In the genomic region with DNA sequence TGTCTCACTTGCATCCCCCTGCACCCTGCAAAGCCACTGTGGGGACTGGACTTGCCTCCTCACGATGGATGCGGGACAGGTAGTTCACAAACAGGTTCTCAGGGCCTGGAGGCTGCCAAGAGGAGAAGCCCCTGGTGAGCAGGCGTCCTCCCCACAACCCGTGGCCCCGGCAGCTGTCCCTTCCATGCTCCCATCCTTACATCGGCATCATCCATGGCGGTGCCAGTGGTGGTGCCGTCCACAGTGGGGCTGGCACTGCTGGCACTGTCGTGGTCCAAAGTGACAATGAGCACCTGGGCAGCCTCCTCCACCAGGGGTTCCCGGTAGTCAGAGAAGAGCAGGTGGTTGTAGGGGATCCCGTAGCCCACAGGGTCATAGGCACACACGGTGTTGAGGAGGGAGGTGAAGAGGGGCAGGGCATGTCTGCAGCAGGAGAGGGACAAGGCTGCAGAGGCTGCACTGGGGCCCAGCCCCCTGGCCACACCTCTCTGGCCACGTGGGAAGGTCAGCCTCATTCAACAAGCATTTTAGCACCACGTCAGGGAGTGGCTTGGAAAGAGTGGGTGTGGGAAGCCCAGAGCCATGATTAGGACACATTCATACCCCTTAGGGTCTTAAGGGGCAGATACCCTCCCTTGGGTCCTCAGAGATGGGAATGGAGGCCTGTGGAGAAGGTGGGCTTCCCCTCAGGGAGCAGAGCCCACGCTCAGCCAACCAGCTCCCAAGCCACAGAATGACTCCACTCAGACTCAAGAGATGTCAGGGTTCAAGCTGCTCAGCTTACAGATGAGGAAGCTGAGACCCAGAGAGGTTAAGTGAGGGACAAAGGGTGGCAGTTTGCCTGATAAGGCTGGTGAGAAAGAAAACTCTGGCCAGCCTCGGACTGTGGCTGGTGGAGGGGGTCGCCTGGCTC, we compare ENCODE assay signal across 16 cellular contexts. TPM values are rescaled to one million over a fixed set of nuclear protein-coding genes. Genes with fewer than 3 reads are reported as not detected.
DNase-seq lines count a peak whose midpoint lies in the region; ATAC-seq, FAIRE-seq and TF ChIP-seq lines count a peak whose summit lies in the region.
"Had no signal": no experiment of that assay in that cellular context is flagged by ENCODE, and none has a peak within 500 bp of the region (broad histone marks: within the 10 kb centered on the region; RNA-seq: fewer than 3 reads in every experiment).

No MANE protein-coding gene starts in this region.

- H2BK15ac ChIP-seq in neuronal stem cell (ENCODE audit: low read length) = no peak overlapping the region

- H3K79me2 ChIP-seq in Karpas-422 (ENCODE audit: low read length) (no peaks in the 10 kb centered on the region), K562 (ENCODE audit: control insufficient read depth, insufficient read depth, low read length) (no peaks in the 10 kb centered on the region)

- peaks cover 4% of the 10 kb centered on the region for H3K27me3 Mint-ChIP-seq in stimulated activated memory B cell treated with anti-CD40 and anti-IgM and Interleukin-4, amounts not matched to agents 10 μg/mL and 1 μg/mL and 100 μg/mL, for 72 hours
- H3K27me3 Mint-ChIP-seq: activated CD8-positive, alpha-beta memory T cell treated with anti-CD3 and anti-CD28 coated beads, Interleukin-2, amount 10 ng/mL, durations not matched to agents 7 days and 5 days had no signal

- in situ Hi-C loops in K562 (cut with MboI) = loop anchor here (5.0 kb wide), 4 partner anchors 38 to 218 kb away; a partner anchor contains a TSS

- H2BK5ac ChIP-seq in neuronal stem cell (ENCODE audit: low read length) = no peak overlapping the region

- no peak overlapping the region for H3K4ac ChIP-seq in neuronal stem cell (ENCODE audit: low read length)

- H3K36me3 ChIP-seq in Karpas-422 (ENCODE audit: insufficient read depth, low read length) (no peaks in the 10 kb centered on the region), K562 (ENCODE audit: control insufficient read depth, insufficient read depth, low read length) (no peaks in the 10 kb centered on the region), neuronal stem cell (replicated peaks in 1 of 2; ENCODE audit: control insufficient read depth in 2 of 2, insufficient read depth in 2 of 2, low read length in 2 of 2) (no peaks in the 10 kb centered on the region)
- H3K36me3 ChIP-seq: Peyer's patch, thoracic aorta had no signal

- peaks cover 14% of the 10 kb centered on the region for H3K4me1 Mint-ChIP-seq in stimulated activated memory B cell treated with anti-CD40 and anti-IgM and Interleukin-4, amounts not matched to agents 10 μg/mL and 1 μg/mL and 100 μg/mL, for 72 hours

- no peak overlapping the region for H3K4me3 ChIP-seq in Karpas-422 (ENCODE audit: low read length)
- no peak overlapping the region for H3K4me3 ChIP-seq in K562
- H3K4me3 ChIP-seq in neuronal stem cell (ENCODE audit: low read length in 2 of 2) = peak overlapping the region in 1 of 2 donors; percentile 24
- H3K4me3 ChIP-seq: Peyer's patch, thoracic aorta had no signal

- TF ChIP-seq EP300 in K562 (IDR thresholded peaks at IDR 0.05; ENCODE audit: low read length) = no peak

- peak overlapping the region; percentile 27; the same call in 1 of the 2 replicates for H2AFZ ChIP-seq in Karpas-422 (ENCODE audit: low read length)
- H2AFZ ChIP-seq in K562 (ENCODE audit: low read depth, low read length) = peak overlapping the region; percentile 93
- no peak overlapping the region for H2AFZ ChIP-seq in neuronal stem cell (ENCODE audit: low read length)

- ATAC-seq in K562 (peak; percentile 55), HG03571 (IDR thresholded peaks at IDR 0.05; ENCODE audit: unreplicated experiment) (no peak)
- no peak for ATAC-seq in stimulated activated memory B cell treated with anti-CD40 and anti-IgM and Interleukin-4, amounts not matched to agents 10 μg/mL and 1 μg/mL and 100 μg/mL, for 72 hours
- ATAC-seq: right cardiac atrium had no signal

- CTCF ChIA-PET in K562 (lab: Yijun Ruan, JAX; ENCODE audit: low intra/inter-chr PET ratio) = interaction anchor here (0.5 to 6.3 kb wide), 8 partner anchors 36 to 710 kb away, joined by 3 to 86 read pairs (median 12); a partner anchor contains a TSS

- H3K9me3 ChIP-seq in Karpas-422 (ENCODE audit: low read length) (no peaks in the 10 kb centered on the region), K562 (replicated peaks; ENCODE audit: control insufficient read depth, insufficient read depth, low read depth, low read length) (peaks cover 4% of the 10 kb centered on the region; the same call in 1 of the 2 replicates), neuronal stem cell (replicated peaks in 1 of 2; ENCODE audit: control insufficient read depth in 2 of 2, insufficient read depth in 1 of 2, low read depth in 1 of 2, low read length in 2 of 2) (peaks cover 0 to 1% of the 10 kb centered on the region in 2 donors)
- H3K9me3 ChIP-seq: Peyer's patch, thoracic aorta had no signal

- H3K4me3 Mint-ChIP-seq in stimulated activated memory B cell treated with anti-CD40 and anti-IgM and Interleukin-4, amounts not matched to agents 10 μg/mL and 1 μg/mL and 100 μg/mL, for 72 hours = no peak overlapping the region
- H3K4me3 Mint-ChIP-seq: activated CD8-positive, alpha-beta memory T cell treated with anti-CD3 and anti-CD28 coated beads, Interleukin-2, amount 10 ng/mL, durations not matched to agents 7 days and 5 days; dendritic cell treated with granulocyte-macrophage colony-stimulating factor and Interleukin-4, amounts not matched to agents 40 ng/mL and 50 ng/mL, for 4 days; immature natural killer cell; naive thymus-derived CD4-positive, alpha-beta T cell had no signal

- H3K4me2 ChIP-seq in Karpas-422 (ENCODE audit: low read depth, low read length, poor library complexity, severe bottlenecking) (no peak overlapping the region), K562 (ENCODE audit: insufficient read depth, low read length) (peak overlapping the region; percentile 54), neuronal stem cell (ENCODE audit: insufficient read depth, low read length, poor library complexity, severe bottlenecking) (no peak overlapping the region)

- H3K27ac Mint-ChIP-seq in stimulated activated memory B cell treated with anti-CD40 and anti-IgM and Interleukin-4, amounts not matched to agents 10 μg/mL and 1 μg/mL and 100 μg/mL, for 72 hours = no peak overlapping the region
- H3K27ac Mint-ChIP-seq: activated CD8-positive, alpha-beta memory T cell treated with anti-CD3 and anti-CD28 coated beads, Interleukin-2, amount 10 ng/mL, durations not matched to agents 7 days and 5 days; activated naive CD4-positive, alpha-beta T cell treated with anti-CD3 and anti-CD28 coated beads, Interleukin-2, amount 50 U/mL, for 72 hours; dendritic cell treated with granulocyte-macrophage colony-stimulating factor and Interleukin-4, amounts not matched to agents 40 ng/mL and 50 ng/mL, for 4 days had no signal

- POLR2A ChIA-PET in K562 (lab: Yijun Ruan, JAX) = interaction anchor here (0.6 to 2.5 kb wide), 18 partner anchors 8 to 280 kb away, joined by 3 to 16 read pairs (median 4); a partner anchor contains a TSS

- no peaks in the 10 kb centered on the region for H3K9me1 ChIP-seq in K562 (ENCODE audit: control insufficient read depth, insufficient read depth, low read length)

- H2BK12ac ChIP-seq in neuronal stem cell (ENCODE audit: low read length) = peak overlapping the region; percentile 31

- TF ChIP-seq RAD21 in K562 (CRISPR knock-in tag; conservative IDR thresholded peaks at IDR 0.05 in 1 of 2, IDR thresholded peaks at IDR 0.05 in 1 of 2) = no peak

- no peaks in the 10 kb centered on the region for H4K20me1 ChIP-seq in Karpas-422 (ENCODE audit: insufficient read depth, low read depth, low read length)
- H4K20me1 ChIP-seq in K562 (replicated peaks; ENCODE audit: control insufficient read depth, insufficient read depth, low read length) = no peaks in the 10 kb centered on the region

- TF ChIP-seq CTCF in K562 (IDR thresholded peaks at IDR 0.05 in 2 of 3, conservative IDR thresholded peaks at IDR 0.05 in 1 of 3; ENCODE audit: insufficient read depth in 2 of 3, low read depth in 1 of 3, low read length in 3 of 3) = no peak

- DNase-seq in DMS53 (lab: John Stamatoyannopoulos, UW) = peak; percentile 27
- DNase-seq in DMS53 treated with DMSO at 0.1 percent for 48 hours (lab: John Stamatoyannopoulos, UW; ENCODE audit: unreplicated experiment) = no peak
- DNase-seq in Karpas-422 = no peak
- DNase-seq in K562 (ENCODE audit: extremely low read depth in 1 of 4, low spot score in 3 of 4) = peak; percentile 62 to 69 (median 65)
- no peak for DNase-seq in neuronal stem cell (ENCODE audit: low spot score)
- DNase-seq in GDM1 (lab: John Stamatoyannopoulos, UW) = no peak

- intact Hi-C loops in K562 (cut with micrococcal nuclease) = loop anchor here (1.0 to 5.0 kb wide), 5 partner anchors 93 to 453 kb away; no protein-coding TSS in a partner anchor

- TF ChIP-seq POLR2A in K562 (conservative IDR thresholded peaks at IDR 0.05) = no peak

- 21% methylated on average over 13 of the region's 17 CpGs for WGBS in K562 (ENCODE audit: insufficient coverage, low coverage, missing lambda C conversion rate)
- no CpG with 5 or more reads among the region's 17 CpGs for WGBS in neuronal stem cell (ENCODE audit: extremely low coverage in 2 of 2, insufficient read length in 2 of 2, insufficient replicate concordance in 1 of 2), 2 donors

- no peaks in the 10 kb centered on the region for H3K27me3 ChIP-seq in Karpas-422 (ENCODE audit: low read length)
- H3K27me3 ChIP-seq in K562 (ENCODE audit: control insufficient read depth in 2 of 2, insufficient read depth in 2 of 2, low read length in 2 of 2) = no peaks in the 10 kb centered on the region; a peak in 1 of 5 replicates
- peaks cover 0 to 51% (median 11%) of the 10 kb centered on the region in 3 experiments for H3K27me3 ChIP-seq in neuronal stem cell (ENCODE audit: control insufficient read depth in 3 of 3, insufficient read depth in 3 of 3, low read depth in 1 of 3, low read length in 3 of 3)
- H3K27me3 ChIP-seq: Peyer's patch had no signal

- peaks cover 7% of the 10 kb centered on the region for H3K4me1 ChIP-seq in Karpas-422 (ENCODE audit: low read length)
- H3K4me1 ChIP-seq in K562 (replicated peaks in 1 of 2; ENCODE audit: control insufficient read depth in 2 of 2, insufficient read depth in 2 of 2, low read length in 2 of 2) = peaks cover 10 to 47% of the 10 kb centered on the region in 2 experiments; a peak in 4 of 5 replicates
- H3K4me1 ChIP-seq in neuronal stem cell (ENCODE audit: control insufficient read depth in 2 of 2, insufficient read depth in 1 of 2, low read depth in 1 of 2, low read length in 2 of 2) = no peaks in the 10 kb centered on the region

- peak overlapping the region; percentile 14 for H2AK5ac ChIP-seq in neuronal stem cell (ENCODE audit: low read depth, low read length)

- no peak overlapping the region for H3K9ac ChIP-seq in Karpas-422 (ENCODE audit: low read length)
- H3K9ac ChIP-seq in K562 (ENCODE audit: insufficient read depth in 1 of 2, low read depth in 2 of 2, low read length in 2 of 2) = peak overlapping the region in 1 of 2 experiments; percentile 57; a peak in 2 of 4 replicates
- peak overlapping the region; percentile 63 for H3K9ac ChIP-seq in neuronal stem cell (ENCODE audit: low read depth, low read length, poor library complexity)

- H3K9me3 Mint-ChIP-seq in stimulated activated memory B cell treated with anti-CD40 and anti-IgM and Interleukin-4, amounts not matched to agents 10 μg/mL and 1 μg/mL and 100 μg/mL, for 72 hours = no peaks in the 10 kb centered on the region
- H3K9me3 Mint-ChIP-seq: activated naive CD4-positive, alpha-beta T cell treated with anti-CD3 and anti-CD28 coated beads, Interleukin-2, amount 50 U/mL, for 72 hours; immature natural killer cell; naive thymus-derived CD4-positive, alpha-beta T cell had no signal

- H4K8ac ChIP-seq in neuronal stem cell (ENCODE audit: low read depth, low read length) = peak overlapping the region; percentile 98

- no peaks in the 10 kb centered on the region for H3K79me1 ChIP-seq in neuronal stem cell (ENCODE audit: low read depth, low read length)

- H3K9me2 ChIP-seq in Karpas-422 (replicated peaks; ENCODE audit: insufficient read depth, low read length) = no peaks in the 10 kb centered on the region

- BruUV-seq in K562 (replicated peaks; lab: Mats Ljungman, UMichigan) = no TSS peak

- H3K23ac ChIP-seq in neuronal stem cell (ENCODE audit: low read depth, low read length, poor library complexity) = peak overlapping the region; percentile 68

- H2BK120ac ChIP-seq in neuronal stem cell (ENCODE audit: low read depth, low read length) = peak overlapping the region; percentile 63

- H3K18ac ChIP-seq in neuronal stem cell (ENCODE audit: low read length) = no peak overlapping the region

- no peak overlapping the region for H3K14ac ChIP-seq in neuronal stem cell (ENCODE audit: low read length)

- no peak for FAIRE-seq in K562 (lab: Jason Lieb, UNC)

- H3K36me3 Mint-ChIP-seq in stimulated activated memory B cell treated with anti-CD40 and anti-IgM and Interleukin-4, amounts not matched to agents 10 μg/mL and 1 μg/mL and 100 μg/mL, for 72 hours = no peaks in the 10 kb centered on the region
- H3K36me3 Mint-ChIP-seq: activated CD8-positive, alpha-beta memory T cell treated with anti-CD3 and anti-CD28 coated beads, Interleukin-2, amount 10 ng/mL, durations not matched to agents 7 days and 5 days; activated naive CD4-positive, alpha-beta T cell treated with anti-CD3 and anti-CD28 coated beads, Interleukin-2, amount 50 U/mL, for 72 hours; immature natural killer cell; naive thymus-derived CD4-positive, alpha-beta T cell had no signal

- H3K27ac ChIP-seq in Karpas-422 (ENCODE audit: low read length) (no peak overlapping the region), K562 (ENCODE audit: extremely low read depth, low read depth, low read length) (no peak overlapping the region; the same call in 2 of the 3 replicates), neuronal stem cell (replicated peaks; ENCODE audit: low read length) (no peak overlapping the region)
- H3K27ac ChIP-seq: Peyer's patch, thoracic aorta had no signal

- H4K91ac ChIP-seq in neuronal stem cell (ENCODE audit: low read depth, low read length, poor library complexity) = no peak overlapping the region

RNA-seq across cellular contexts. Expression of a gene that starts 12.5 kb away (rescaled TPM):
- 0.65 TPM in 1 of 2 replicates, not detected in the other for total RNA-seq in Karpas-422 (2014; rRNA removed; shearing (Covaris generic); ENCODE audit: low replicate concordance)
- total RNA-seq in K562 (2011; cell fraction: chromatin; rRNA removed; ENCODE audit: low replicate concordance) = 1.1 and 7.8 TPM in 2 replicates
- 2.2 and 4.0 TPM in 2 replicates for total RNA-seq in K562 (2011; cell fraction: nucleolus; rRNA removed)
- total RNA-seq in K562 (2011; cell fraction: nucleoplasm; rRNA removed) = 2.1 and 2.5 TPM in 2 replicates
- total RNA-seq in K562 (2014; rRNA removed) (0.04 and 0.14 TPM in 2 replicates), K562 (2014; rRNA removed; fragmentation: Illumina TruSeq; extraction: Trizol) (0.19 TPM in 1 of 2 replicates, not detected in the other), K562 (2015; rRNA removed; fragmentation: Illumina TruSeq; extraction: Trizol) (0.15 and 0.54 TPM in 2 replicates), K562 (2021) (0.91 and 1.2 TPM in 2 replicates)
- polyA plus RNA-seq in K562 (2011; rRNA removed) (0.53 and 1.4 TPM in 2 replicates), K562 (2014; fragmentation: Illumina TruSeq; extraction: Trizol) (0.53 and 0.71 TPM in 2 replicates), K562 (2014; fragmentation: Nextera tagmentation; extraction: Ambion mirVana) (under 1 TPM in 1 of 2 experiments, not detected in 1; 0.15 TPM), K562 (2014; rRNA removed) (1.1 and 2.1 TPM in 2 replicates)
- 0.32 and 1.4 TPM in 2 replicates for polyA plus RNA-seq in K562 (2011; cell fraction: cytosol; rRNA removed)
- 7.9 and 8.7 TPM in 2 replicates for polyA plus RNA-seq in K562 (2011; cell fraction: nucleus; rRNA removed)
- 1.3 and 3.5 TPM in 2 replicates for polyA plus RNA-seq in K562 (2012)
- polyA minus RNA-seq in K562 (2011; rRNA and poly(A)+ RNA removed) = 0.75 and 1.2 TPM in 2 replicates
- polyA minus RNA-seq in K562 (2011; cell fraction: cytosol; rRNA and poly(A)+ RNA removed) = 1.4 TPM in 1 of 2 replicates, not detected in the other
- polyA minus RNA-seq in K562 (2011; cell fraction: nucleus; rRNA and poly(A)+ RNA removed) = 1.6 and 1.7 TPM in 2 replicates
- 8.1 TPM for polyA plus RNA-seq in neuronal stem cell (2013, experiment 1 of 2)
- 7.5 TPM for polyA plus RNA-seq in neuronal stem cell (2013, experiment 2 of 2)
- total RNA-seq: activated CD8-positive, alpha-beta memory T cell treated with anti-CD3 and anti-CD28 coated beads, Interleukin-2, amount 10 ng/mL, durations not matched to agents 7 days and 5 days had no signal

RNA-seq across cellular contexts. Expression of a gene that starts 24.4 kb away (rescaled TPM):
- total RNA-seq in Karpas-422 (2014; rRNA removed; shearing (Covaris generic); ENCODE audit: low replicate concordance) = not detected in 2 replicates
- not detected in 2 replicates for total RNA-seq in K562 (2011; cell fraction: chromatin; rRNA removed; ENCODE audit: low replicate concordance)
- total RNA-seq in K562 (2011; cell fraction: nucleolus; rRNA removed) = not detected in 2 replicates
- not detected in 2 replicates for total RNA-seq in K562 (2011; cell fraction: nucleoplasm; rRNA removed)
- total RNA-seq in K562 (2014; rRNA removed) (not detected in 2 replicates), K562 (2014; rRNA removed; fragmentation: Illumina TruSeq; extraction: Trizol) (not detected in 2 replicates), K562 (2015; rRNA removed; fragmentation: Illumina TruSeq; extraction: Trizol) (not detected in 2 replicates), K562 (2021) (not detected in 2 replicates)
- polyA plus RNA-seq in K562 (2011; rRNA removed) (not detected in 2 replicates), K562 (2014; fragmentation: Illumina TruSeq; extraction: Trizol) (not detected in 2 replicates), K562 (2014; fragmentation: Nextera tagmentation; extraction: Ambion mirVana) (not detected), K562 (2014; rRNA removed) (not detected in 2 replicates)
- not detected in 2 replicates for polyA plus RNA-seq in K562 (2011; cell fraction: cytosol; rRNA removed)
- not detected in 2 replicates for polyA plus RNA-seq in K562 (2011; cell fraction: nucleus; rRNA removed)
- polyA plus RNA-seq in K562 (2012) = not detected in 2 replicates
- polyA minus RNA-seq in K562 (2011; rRNA and poly(A)+ RNA removed) = not detected in 2 replicates
- not detected in 2 replicates for polyA minus RNA-seq in K562 (2011; cell fraction: cytosol; rRNA and poly(A)+ RNA removed)
- not detected in 2 replicates for polyA minus RNA-seq in K562 (2011; cell fraction: nucleus; rRNA and poly(A)+ RNA removed)
- not detected for polyA plus RNA-seq in neuronal stem cell (2013, experiment 1 of 2)
- not detected for polyA plus RNA-seq in neuronal stem cell (2013, experiment 2 of 2)
- total RNA-seq: activated CD8-positive, alpha-beta memory T cell treated with anti-CD3 and anti-CD28 coated beads, Interleukin-2, amount 10 ng/mL, durations not matched to agents 7 days and 5 days; activated naive CD4-positive, alpha-beta T cell treated with anti-CD3 and anti-CD28 coated beads, Interleukin-2, amount 50 U/mL, for 72 hours; naive thymus-derived CD4-positive, alpha-beta T cell; right cardiac atrium; thoracic aorta had no signal
- polyA plus RNA-seq: immature natural killer cell; naive thymus-derived CD4-positive, alpha-beta T cell; right cardiac atrium had no signal

RNA-seq across cellular contexts. Expression of a gene that starts 27.4 kb away (rescaled TPM):
- total RNA-seq in Karpas-422 (2014; rRNA removed; shearing (Covaris generic); ENCODE audit: low replicate concordance) = not detected in 2 replicates
- total RNA-seq in K562 (2011; cell fraction: chromatin; rRNA removed; ENCODE audit: low replicate concordance) = 1.3 and 5.0 TPM in 2 replicates
- 3.9 and 4.0 TPM in 2 replicates for total RNA-seq in K562 (2011; cell fraction: nucleolus; rRNA removed)
- total RNA-seq in K562 (2011; cell fraction: nucleoplasm; rRNA removed) = 2.5 and 3.4 TPM in 2 replicates
- total RNA-seq in K562 (2014; rRNA removed) (8.8 and 9.8 TPM in 2 replicates), K562 (2014; rRNA removed; fragmentation: Illumina TruSeq; extraction: Trizol) (2.0 and 2.7 TPM in 2 replicates), K562 (2015; rRNA removed; fragmentation: Illumina TruSeq; extraction: Trizol) (4.0 and 4.3 TPM in 2 replicates), K562 (2021) (15.5 and 16.0 TPM in 2 replicates)
- polyA plus RNA-seq in K562 (2011; rRNA removed) (3.1 and 5.5 TPM in 2 replicates), K562 (2014; fragmentation: Illumina TruSeq; extraction: Trizol) (7.3 and 8.9 TPM in 2 replicates), K562 (2014; fragmentation: Nextera tagmentation; extraction: Ambion mirVana) (1 to 10 TPM; 5.3 to 8.2 TPM), K562 (2014; rRNA removed) (8.0 and 9.8 TPM in 2 replicates)
- polyA plus RNA-seq in K562 (2011; cell fraction: cytosol; rRNA removed) = 6.0 and 8.6 TPM in 2 replicates
- 6.9 and 7.8 TPM in 2 replicates for polyA plus RNA-seq in K562 (2011; cell fraction: nucleus; rRNA removed)
- polyA plus RNA-seq in K562 (2012) = 6.1 and 7.1 TPM in 2 replicates
- 1.8 and 2.2 TPM in 2 replicates for polyA minus RNA-seq in K562 (2011; rRNA and poly(A)+ RNA removed)
- 4.5 and 6.5 TPM in 2 replicates for polyA minus RNA-seq in K562 (2011; cell fraction: cytosol; rRNA and poly(A)+ RNA removed)
- polyA minus RNA-seq in K562 (2011; cell fraction: nucleus; rRNA and poly(A)+ RNA removed) = 1.5 and 1.7 TPM in 2 replicates
- polyA plus RNA-seq in neuronal stem cell (2013, experiment 1 of 2) = 12.6 TPM
- polyA plus RNA-seq in neuronal stem cell (2013, experiment 2 of 2) = 12.5 TPM
- polyA plus RNA-seq: immature natural killer cell; naive thymus-derived CD4-positive, alpha-beta T cell had no signal

RNA-seq across cellular contexts. Expression of a gene that starts 36.0 kb away (rescaled TPM):
- total RNA-seq in Karpas-422 (2014; rRNA removed; shearing (Covaris generic); ENCODE audit: low replicate concordance) = not detected in 2 replicates
- total RNA-seq in K562 (2011; cell fraction: chromatin; rRNA removed; ENCODE audit: low replicate concordance) = 0.40 and 0.51 TPM in 2 replicates
- total RNA-seq in K562 (2011; cell fraction: nucleolus; rRNA removed) = 0.17 and 0.26 TPM in 2 replicates
- 0.46 TPM in 1 of 2 replicates, not detected in the other for total RNA-seq in K562 (2011; cell fraction: nucleoplasm; rRNA removed)
- not detected in 2 replicates for total RNA-seq in K562 (2014; rRNA removed)
- total RNA-seq in K562 (2014; rRNA removed; fragmentation: Illumina TruSeq; extraction: Trizol) = 0.11 TPM in 1 of 2 replicates, not detected in the other
- total RNA-seq in K562 (2015; rRNA removed; fragmentation: Illumina TruSeq; extraction: Trizol) = 0.19 and 0.36 TPM in 2 replicates
- total RNA-seq in K562 (2021) = 0.18 and 0.27 TPM in 2 replicates
- polyA plus RNA-seq in K562 (2011; rRNA removed) = 0.28 and 0.31 TPM in 2 replicates
- polyA plus RNA-seq in K562 (2011; cell fraction: cytosol; rRNA removed) = 0.28 and 0.42 TPM in 2 replicates
- 1.1 and 1.2 TPM in 2 replicates for polyA plus RNA-seq in K562 (2011; cell fraction: nucleus; rRNA removed)
- polyA plus RNA-seq in K562 (2012) = 0.35 and 0.68 TPM in 2 replicates
- polyA plus RNA-seq in K562 (2014; fragmentation: Illumina TruSeq; extraction: Trizol) = 0.25 TPM in 1 of 2 replicates, not detected in the other
- under 1 TPM; 0.04 to 0.06 TPM for polyA plus RNA-seq in K562 (2014; fragmentation: Nextera tagmentation; extraction: Ambion mirVana)
- polyA plus RNA-seq in K562 (2014; rRNA removed) = 0.08 and 0.09 TPM in 2 replicates
- polyA minus RNA-seq in K562 (2011; rRNA and poly(A)+ RNA removed) = 0.09 TPM in 1 of 2 replicates, not detected in the other
- polyA minus RNA-seq in K562 (2011; cell fraction: cytosol; rRNA and poly(A)+ RNA removed) = not detected in 2 replicates
- 0.27 and 0.33 TPM in 2 replicates for polyA minus RNA-seq in K562 (2011; cell fraction: nucleus; rRNA and poly(A)+ RNA removed)
- polyA plus RNA-seq in neuronal stem cell (2013, experiment 1 of 2) = not detected
- not detected for polyA plus RNA-seq in neuronal stem cell (2013, experiment 2 of 2)
- total RNA-seq: activated CD8-positive, alpha-beta memory T cell treated with anti-CD3 and anti-CD28 coated beads, Interleukin-2, amount 10 ng/mL, durations not matched to agents 7 days and 5 days; activated naive CD4-positive, alpha-beta T cell treated with anti-CD3 and anti-CD28 coated beads, Interleukin-2, amount 50 U/mL, for 72 hours; naive thymus-derived CD4-positive, alpha-beta T cell; right cardiac atrium; thoracic aorta had no signal
- polyA plus RNA-seq: immature natural killer cell; naive thymus-derived CD4-positive, alpha-beta T cell; right cardiac atrium had no signal

RNA-seq across cellular contexts. Expression of a gene that starts 37.0 kb away (rescaled TPM):
- total RNA-seq in Karpas-422 (2014; rRNA removed; shearing (Covaris generic); ENCODE audit: low replicate concordance) = not detected in 2 replicates
- total RNA-seq in K562 (2011; cell fraction: chromatin; rRNA removed; ENCODE audit: low replicate concordance) = 2.8 and 9.8 TPM in 2 replicates
- 7.1 and 8.3 TPM in 2 replicates for total RNA-seq in K562 (2011; cell fraction: nucleolus; rRNA removed)
- total RNA-seq in K562 (2011; cell fraction: nucleoplasm; rRNA removed) = 4.5 and 5.5 TPM in 2 replicates
- total RNA-seq in K562 (2014; rRNA removed) (0.64 and 1.2 TPM in 2 replicates), K562 (2014; rRNA removed; fragmentation: Illumina TruSeq; extraction: Trizol) (0.16 and 0.22 TPM in 2 replicates), K562 (2015; rRNA removed; fragmentation: Illumina TruSeq; extraction: Trizol) (0.43 and 0.53 TPM in 2 replicates), K562 (2021) (1.00 and 1.4 TPM in 2 replicates)
- polyA plus RNA-seq in K562 (2011; rRNA removed) (0.57 and 0.77 TPM in 2 replicates), K562 (2014; fragmentation: Illumina TruSeq; extraction: Trizol) (0.42 and 0.71 TPM in 2 replicates), K562 (2014; fragmentation: Nextera tagmentation; extraction: Ambion mirVana) (not detected), K562 (2014; rRNA removed) (0.57 and 0.69 TPM in 2 replicates)
- polyA plus RNA-seq in K562 (2011; cell fraction: cytosol; rRNA removed) = 0.65 and 1.9 TPM in 2 replicates
- 1.2 and 2.7 TPM in 2 replicates for polyA plus RNA-seq in K562 (2011; cell fraction: nucleus; rRNA removed)
- polyA plus RNA-seq in K562 (2012) = 1.5 and 2.1 TPM in 2 replicates
- polyA minus RNA-seq in K562 (2011; rRNA and poly(A)+ RNA removed) = 4.8 and 11.0 TPM in 2 replicates
- polyA minus RNA-seq in K562 (2011; cell fraction: cytosol; rRNA and poly(A)+ RNA removed) = 0.82 and 1.6 TPM in 2 replicates
- polyA minus RNA-seq in K562 (2011; cell fraction: nucleus; rRNA and poly(A)+ RNA removed) = 4.0 and 5.0 TPM in 2 replicates
- polyA plus RNA-seq in neuronal stem cell (2013, experiment 1 of 2) = 0.20 TPM
- polyA plus RNA-seq in neuronal stem cell (2013, experiment 2 of 2) = 0.24 TPM
- total RNA-seq: activated CD8-positive, alpha-beta memory T cell treated with anti-CD3 and anti-CD28 coated beads, Interleukin-2, amount 10 ng/mL, durations not matched to agents 7 days and 5 days; activated naive CD4-positive, alpha-beta T cell treated with anti-CD3 and anti-CD28 coated beads, Interleukin-2, amount 50 U/mL, for 72 hours; naive thymus-derived CD4-positive, alpha-beta T cell; thoracic aorta had no signal
- polyA plus RNA-seq: immature natural killer cell; naive thymus-derived CD4-positive, alpha-beta T cell had no signal

Comparison
In these comparisons a context has a peak if more than half of its experiments do, and no peak if none do; other contexts are left out.
1. DNase-seq: peak in DMS53 (single experiment) and K562 (4 of 4); none in DMS53 treated with DMSO at 0.1 percent for 48 hours (single experiment), Karpas-422 (single experiment), neuronal stem cell (single experiment) and GDM1 (single experiment).